ENCODE assay signal across 1 cellular context in genomic region chr4:2936773-2937145, GRCh38.
TF ChIP-seq lines count a peak whose summit lies in the region.

No MANE protein-coding gene starts in this region.

TF ChIP-seq in GM23338, 12 proteins besides CTCF, POLR2A, EP300 and RAD21 (continued from another document):
- TF ChIP-seq ZNF462 (CRISPR knock-in tag; IDR thresholded peaks at IDR 0.05) (no peak), STAT1 (IDR thresholded peaks at IDR 0.05; ENCODE audit: unreplicated experiment) (no peak), ZNF331 (CRISPR knock-in tag; IDR thresholded peaks at IDR 0.05; ENCODE audit: low read depth) (no peak)
